In genomic region chr10:103915794-103916193, GRCh38 we compare ENCODE assay signal across 1 cellular context.
TF ChIP-seq lines count a peak whose summit lies in the region.

No MANE protein-coding gene starts in this region.

TF ChIP-seq in IMR-90, 13 proteins besides CTCF, POLR2A, EP300 and RAD21 (continued from another document):
- no peak for TF ChIP-seq USF2 (IDR thresholded peaks at IDR 0.05; ENCODE audit: low read depth, low read length)
- TF ChIP-seq CEBPB (IDR thresholded peaks at IDR 0.05; ENCODE audit: low read depth, low read length): no peak
TF ChIP-seq in IMR-90: peak in this region for 0.
